In genomic region chr13:112058519-112058873, GRCh38 we compare ENCODE assay signal across 19 cellular contexts. TPM values are rescaled to one million over a fixed set of nuclear protein-coding genes. Genes with fewer than 3 reads are reported as not detected.
A peak's percentile ranks its signal among the peaks of the same experiment; 100 is the strongest.
DNase-seq lines count a peak whose midpoint lies in the region; ATAC-seq and TF ChIP-seq lines count a peak whose summit lies in the region.
"Had no signal": no experiment of that assay in that cellular context is flagged by ENCODE, and none has a peak within 500 bp of the region (broad histone marks: within the 10 kb centered on the region; RNA-seq: fewer than 3 reads in every experiment).

No MANE protein-coding gene starts in this region.

- TF ChIP-seq CTCF in brain (conservative IDR thresholded peaks at IDR 0.05) (no peak), upper lobe of right lung (IDR thresholded peaks at IDR 0.05) (no peak)

- H3K4me1 Mint-ChIP-seq in brain, result peaks cover 62% of the 10 kb centered on the region
- H3K4me1 Mint-ChIP-seq in activated T-helper 17 cell treated with anti-CD3 and anti-CD28 coated beads, Interleukin-2, amount 50 U/mL, for 72 hours, result no peaks in the 10 kb centered on the region

- H3K9me3 Mint-ChIP-seq in brain, result peaks cover 0 to 4% (median 2%) of the 10 kb centered on the region in 5 experiments
- no peaks in the 10 kb centered on the region for H3K9me3 Mint-ChIP-seq in activated T-helper 17 cell treated with anti-CD3 and anti-CD28 coated beads, Interleukin-2, amount 50 U/mL, for 72 hours

- peak overlapping the region; percentile 35 to 94 (median 91) for H3K4me3 Mint-ChIP-seq in brain
- H3K4me3 Mint-ChIP-seq in activated T-helper 17 cell treated with anti-CD3 and anti-CD28 coated beads, Interleukin-2, amount 50 U/mL, for 72 hours, result no peak overlapping the region
- H3K4me3 Mint-ChIP-seq: CD4-positive, CD25-positive, alpha-beta regulatory T cell had no signal

- peaks cover 4% of the 10 kb centered on the region for H3K4me1 ChIP-seq in upper lobe of right lung
- H3K4me1 ChIP-seq: A549 had no signal

- H3K4me3 ChIP-seq in Jurkat, Clone E6-1 (ENCODE audit: low read length), result no peak overlapping the region
- no peak overlapping the region for H3K4me3 ChIP-seq in upper lobe of right lung
- H3K4me3 ChIP-seq: A549, GM23248 had no signal

- H3K36me3 ChIP-seq in upper lobe of right lung, result no peaks in the 10 kb centered on the region

- intact Hi-C loops in upper lobe of right lung (cut with DNase I), result no loop called here

- H3K27me3 Mint-ChIP-seq in brain, result peaks cover 67% of the 10 kb centered on the region
- H3K27me3 Mint-ChIP-seq in activated T-helper 17 cell treated with anti-CD3 and anti-CD28 coated beads, Interleukin-2, amount 50 U/mL, for 72 hours, result peaks cover 43% of the 10 kb centered on the region

- no peaks in the 10 kb centered on the region for H3K9me3 ChIP-seq in upper lobe of right lung
- H3K9me3 ChIP-seq: A549 had no signal

- no peak overlapping the region for H3K27ac ChIP-seq in upper lobe of right lung
- H3K27ac ChIP-seq: A549, GM23248 had no signal

- H3K36me3 Mint-ChIP-seq in brain, result no peaks in the 10 kb centered on the region
- peaks cover 12% of the 10 kb centered on the region for H3K36me3 Mint-ChIP-seq in activated T-helper 17 cell treated with anti-CD3 and anti-CD28 coated beads, Interleukin-2, amount 50 U/mL, for 72 hours (ENCODE audit: low read depth)
- H3K36me3 Mint-ChIP-seq: CD4-positive, CD25-positive, alpha-beta regulatory T cell had no signal

- DNase-seq in NCI-H748 (lab: John Stamatoyannopoulos, UW; ENCODE audit: unreplicated experiment), result peak; percentile 28
- DNase-seq in NCI-H748 treated with DMSO at 0.1 percent for 48 hours (lab: John Stamatoyannopoulos, UW), result no peak
- DNase-seq in Jurkat, Clone E6-1 (ENCODE audit: low read depth, low spot score), result peak; percentile 61
- DNase-seq in activated CD4-positive, alpha-beta T cell treated with anti-CD3 and anti-CD28 coated beads for 1 hour, result no peak
- DNase-seq in upper lobe of right lung, result no peak
- DNase-seq: Calu3; CD4-positive, CD25-positive, alpha-beta regulatory T cell; GF-D8; GM23248; KG1; NCI-H1048; NCI-H2029 treated with DMSO at 0.1 percent for 48 hours; NCI-H446 treated with DMSO at 0.1 percent for 48 hours; NK-92 treated with Interleukin-12 subunit alpha and Interleukin-12 subunit beta, amount 100 ng/mL, for 24 hours; OCI-M1 had no signal

- ATAC-seq in activated T-helper 17 cell treated with anti-CD3 and anti-CD28 coated beads, Interleukin-2, amount 50 U/mL, for 72 hours (replicated peaks), result no peak
- ATAC-seq in upper lobe of right lung, result no peak
- ATAC-seq: A549 had no signal

- H3K27ac Mint-ChIP-seq in brain, result peak overlapping the region in 2 of 5 experiments; percentile 72 to 87
- no peak overlapping the region for H3K27ac Mint-ChIP-seq in activated T-helper 17 cell treated with anti-CD3 and anti-CD28 coated beads, Interleukin-2, amount 50 U/mL, for 72 hours
- H3K27ac Mint-ChIP-seq: CD4-positive, CD25-positive, alpha-beta regulatory T cell had no signal

- peaks cover 100% of the 10 kb centered on the region for H3K27me3 ChIP-seq in upper lobe of right lung

RNA-seq across cellular contexts. Expression of gene SOX1, which starts 8.5 kb away (rescaled TPM):
- polyA plus RNA-seq in Jurkat, Clone E6-1 (2012; ENCODE audit: insufficient read depth, insufficient read length), result not detected
- polyA plus RNA-seq in brain (ENCODE audit: insufficient read depth, low read depth, low replicate concordance), result 98.5 TPM
- not detected for total RNA-seq in activated T-helper 17 cell treated with anti-CD3 and anti-CD28 coated beads, Interleukin-2, amount 50 U/mL, for 72 hours
- not detected for total RNA-seq in upper lobe of right lung
- total RNA-seq: Calu3; CD4-positive, CD25-positive, alpha-beta regulatory T cell; GM23248; M059J had no signal
- polyA plus RNA-seq: A549; CD4-positive, CD25-positive, alpha-beta regulatory T cell; GM23248 had no signal

Comparison
In these comparisons a context has a peak if more than half of its experiments do, and no peak if none do; other contexts are left out.
1. DNase-seq: peak in NCI-H748 (single experiment) and Jurkat, Clone E6-1 (single experiment); none in NCI-H748 treated with DMSO at 0.1 percent for 48 hours (single experiment), activated CD4-positive, alpha-beta T cell treated with anti-CD3 and anti-CD28 coated beads for 1 hour (single experiment) and upper lobe of right lung (single experiment).